In genomic region chr18:62938451-62938850, GRCh38 we compare ENCODE assay signal across 12 cellular contexts.
DNase-seq lines count a peak whose midpoint lies in the region; ATAC-seq, FAIRE-seq and TF ChIP-seq lines count a peak whose summit lies in the region.
"Had no signal": no experiment of that assay in that cellular context is flagged by ENCODE, and none has a peak within 500 bp of the region (broad histone marks: within the 10 kb centered on the region; RNA-seq: fewer than 3 reads in every experiment).

No MANE protein-coding gene starts in this region.

- no peak for TF ChIP-seq EP300 in tibial nerve (IDR thresholded peaks at IDR 0.05)

- H3K27me3 ChIP-seq in tibial nerve: no peaks in the 10 kb centered on the region

- no peak overlapping the region for H3K4me3 Mint-ChIP-seq in WTC11
- H3K4me3 Mint-ChIP-seq: B cell, nephron had no signal

- H3K4me1 ChIP-seq in tibial nerve: peaks cover 0 to 37% (median 0%) of the 10 kb centered on the region in 4 donors

- H3K4me1 Mint-ChIP-seq in WTC11: no peaks in the 10 kb centered on the region

- peak; percentile 98 for FAIRE-seq in D721Med (lab: Jason Lieb, UNC)

- TF ChIP-seq CTCF in D721Med (IDR thresholded peaks at IDR 0.05; ENCODE audit: insufficient read depth, missing control alignments) (no peak), WTC11 (IDR thresholded peaks at IDR 0.05) (no peak), tibial nerve (IDR thresholded peaks at IDR 0.05) (no peak)

- H3K27ac Mint-ChIP-seq in WTC11: peak overlapping the region; percentile 41; the same call in 1 of the 2 replicates
- H3K27ac Mint-ChIP-seq: B cell had no signal

- H3K4me3 ChIP-seq in tibial nerve: no peak overlapping the region

- H3K9me3 ChIP-seq in tibial nerve: no peaks in the 10 kb centered on the region

- H3K9me3 Mint-ChIP-seq in WTC11: peaks cover 9% of the 10 kb centered on the region

- CTCF ChIA-PET in WTC11 (lab: Charles Lee): interaction anchor here (0.7 to 1.3 kb wide), 3 partner anchors 78 to 224 kb away, joined by 3 to 4 read pairs (median 3); partner anchors contain the start of gene PHLPP1

- H3K27me3 Mint-ChIP-seq in WTC11 (ENCODE audit: low read depth): no peaks in the 10 kb centered on the region
- H3K27me3 Mint-ChIP-seq: B cell had no signal

- ATAC-seq in GM19395 (IDR thresholded peaks at IDR 0.05; ENCODE audit: unreplicated experiment): peak; percentile 84
- peak; percentile 90 for ATAC-seq in HG03159 (IDR thresholded peaks at IDR 0.05; ENCODE audit: unreplicated experiment)
- no peak for ATAC-seq in WTC11

- DNase-seq in D721Med (ENCODE audit: insufficient read length, low spot score) (no peak), WTC11 (ENCODE audit: low spot score) (no peak), T-helper 9 cell (no peak), tibial nerve (ENCODE audit: low spot score in 2 of 2) (no peak)
- no peak for DNase-seq in activated CD4-positive, alpha-beta T cell treated with anti-CD3 and anti-CD28 coated beads for 48 hours
- DNase-seq in activated CD4-positive, alpha-beta T cell treated with anti-CD3 and anti-CD28 coated beads for 4 hours: no peak
- DNase-seq: amygdala, NCI-H146 had no signal

- H3K27ac ChIP-seq in tibial nerve: peak overlapping the region in 2 of 4 donors; percentile 37 to 71

- POLR2A ChIA-PET in WTC11 (lab: Charles Lee): no interaction called here

- TF ChIP-seq POLR2A in tibial nerve (IDR thresholded peaks at IDR 0.05): no peak

- peaks cover 37% of the 10 kb centered on the region for H3K36me3 Mint-ChIP-seq in WTC11

- H3K36me3 ChIP-seq in tibial nerve: peaks cover 0 to 7% (median 0%) of the 10 kb centered on the region in 3 donors

TF ChIP-seq in WTC11, 78 proteins besides CTCF, POLR2A, EP300 and RAD21 (continues in another document):
- TF ChIP-seq GTF2I (CRISPR knock-in tag; conservative IDR thresholded peaks at IDR 0.05): no peak
- TF ChIP-seq NFATC4 (CRISPR knock-in tag; IDR thresholded peaks at IDR 0.05): no peak
- TF ChIP-seq, protein P1, sequence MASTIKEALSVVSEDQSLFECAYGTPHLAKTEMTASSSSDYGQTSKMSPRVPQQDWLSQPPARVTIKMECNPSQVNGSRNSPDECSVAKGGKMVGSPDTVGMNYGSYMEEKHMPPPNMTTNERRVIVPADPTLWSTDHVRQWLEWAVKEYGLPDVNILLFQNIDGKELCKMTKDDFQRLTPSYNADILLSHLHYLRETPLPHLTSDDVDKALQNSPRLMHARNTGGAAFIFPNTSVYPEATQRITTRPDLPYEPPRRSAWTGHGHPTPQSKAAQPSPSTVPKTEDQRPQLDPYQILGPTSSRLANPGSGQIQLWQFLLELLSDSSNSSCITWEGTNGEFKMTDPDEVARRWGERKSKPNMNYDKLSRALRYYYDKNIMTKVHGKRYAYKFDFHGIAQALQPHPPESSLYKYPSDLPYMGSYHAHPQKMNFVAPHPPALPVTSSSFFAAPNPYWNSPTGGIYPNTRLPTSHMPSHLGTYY (CRISPR knock-in tag; IDR thresholded peaks at IDR 0.05): no peak
- TF ChIP-seq, protein P2, sequence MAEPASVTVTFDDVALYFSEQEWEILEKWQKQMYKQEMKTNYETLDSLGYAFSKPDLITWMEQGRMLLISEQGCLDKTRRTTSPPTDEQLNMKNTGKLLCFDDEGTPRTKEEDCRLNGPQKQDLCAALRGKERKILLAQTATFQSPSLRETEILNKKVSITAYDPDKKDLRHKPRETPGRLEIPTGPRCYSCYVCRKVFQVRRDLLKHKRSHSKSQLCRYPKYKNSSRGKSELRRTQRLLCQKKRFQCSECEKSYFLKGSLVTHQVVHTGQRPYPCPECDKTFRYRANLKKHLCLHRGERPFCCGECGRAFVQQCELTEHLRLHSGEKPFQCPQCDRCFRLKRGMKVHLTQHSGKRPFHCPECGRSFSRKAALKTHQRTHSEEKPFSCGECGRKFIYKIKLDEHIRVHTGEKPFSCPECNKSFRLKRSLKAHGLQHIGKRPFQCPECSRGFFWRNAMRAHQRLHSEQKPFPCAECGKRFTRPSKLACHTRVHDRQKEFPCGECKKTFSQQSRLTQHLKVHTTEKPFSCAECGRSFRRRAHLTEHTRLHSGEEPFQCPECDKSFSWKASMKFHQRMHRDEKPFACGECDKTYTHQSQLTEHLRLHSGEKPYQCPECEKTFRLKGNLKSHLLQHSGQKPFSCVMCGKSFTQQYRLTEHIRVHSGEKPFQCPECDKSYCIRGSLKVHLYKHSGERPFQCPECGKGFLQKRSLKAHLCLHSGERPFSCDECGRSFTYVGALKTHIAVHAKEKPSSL (CRISPR knock-in tag; conservative IDR thresholded peaks at IDR 0.05): no peak
- TF ChIP-seq ZNF281 (CRISPR knock-in tag; IDR thresholded peaks at IDR 0.05): no peak
- TF ChIP-seq ZNF121 (CRISPR knock-in tag; IDR thresholded peaks at IDR 0.05): no peak
- TF ChIP-seq, protein P3, sequence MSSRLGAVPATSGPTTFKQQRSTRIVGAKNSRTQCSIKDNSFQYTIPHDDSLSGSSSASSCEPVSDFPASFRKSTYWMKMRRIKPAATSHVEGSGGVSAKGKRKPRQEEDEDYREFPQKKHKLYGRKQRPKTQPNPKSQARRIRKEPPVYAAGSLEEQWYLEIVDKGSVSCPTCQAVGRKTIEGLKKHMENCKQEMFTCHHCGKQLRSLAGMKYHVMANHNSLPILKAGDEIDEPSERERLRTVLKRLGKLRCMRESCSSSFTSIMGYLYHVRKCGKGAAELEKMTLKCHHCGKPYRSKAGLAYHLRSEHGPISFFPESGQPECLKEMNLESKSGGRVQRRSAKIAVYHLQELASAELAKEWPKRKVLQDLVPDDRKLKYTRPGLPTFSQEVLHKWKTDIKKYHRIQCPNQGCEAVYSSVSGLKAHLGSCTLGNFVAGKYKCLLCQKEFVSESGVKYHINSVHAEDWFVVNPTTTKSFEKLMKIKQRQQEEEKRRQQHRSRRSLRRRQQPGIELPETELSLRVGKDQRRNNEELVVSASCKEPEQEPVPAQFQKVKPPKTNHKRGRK (CRISPR knock-in tag; IDR thresholded peaks at IDR 0.05; ENCODE audit: borderline replicate concordance): no peak
- TF ChIP-seq, protein P4, sequence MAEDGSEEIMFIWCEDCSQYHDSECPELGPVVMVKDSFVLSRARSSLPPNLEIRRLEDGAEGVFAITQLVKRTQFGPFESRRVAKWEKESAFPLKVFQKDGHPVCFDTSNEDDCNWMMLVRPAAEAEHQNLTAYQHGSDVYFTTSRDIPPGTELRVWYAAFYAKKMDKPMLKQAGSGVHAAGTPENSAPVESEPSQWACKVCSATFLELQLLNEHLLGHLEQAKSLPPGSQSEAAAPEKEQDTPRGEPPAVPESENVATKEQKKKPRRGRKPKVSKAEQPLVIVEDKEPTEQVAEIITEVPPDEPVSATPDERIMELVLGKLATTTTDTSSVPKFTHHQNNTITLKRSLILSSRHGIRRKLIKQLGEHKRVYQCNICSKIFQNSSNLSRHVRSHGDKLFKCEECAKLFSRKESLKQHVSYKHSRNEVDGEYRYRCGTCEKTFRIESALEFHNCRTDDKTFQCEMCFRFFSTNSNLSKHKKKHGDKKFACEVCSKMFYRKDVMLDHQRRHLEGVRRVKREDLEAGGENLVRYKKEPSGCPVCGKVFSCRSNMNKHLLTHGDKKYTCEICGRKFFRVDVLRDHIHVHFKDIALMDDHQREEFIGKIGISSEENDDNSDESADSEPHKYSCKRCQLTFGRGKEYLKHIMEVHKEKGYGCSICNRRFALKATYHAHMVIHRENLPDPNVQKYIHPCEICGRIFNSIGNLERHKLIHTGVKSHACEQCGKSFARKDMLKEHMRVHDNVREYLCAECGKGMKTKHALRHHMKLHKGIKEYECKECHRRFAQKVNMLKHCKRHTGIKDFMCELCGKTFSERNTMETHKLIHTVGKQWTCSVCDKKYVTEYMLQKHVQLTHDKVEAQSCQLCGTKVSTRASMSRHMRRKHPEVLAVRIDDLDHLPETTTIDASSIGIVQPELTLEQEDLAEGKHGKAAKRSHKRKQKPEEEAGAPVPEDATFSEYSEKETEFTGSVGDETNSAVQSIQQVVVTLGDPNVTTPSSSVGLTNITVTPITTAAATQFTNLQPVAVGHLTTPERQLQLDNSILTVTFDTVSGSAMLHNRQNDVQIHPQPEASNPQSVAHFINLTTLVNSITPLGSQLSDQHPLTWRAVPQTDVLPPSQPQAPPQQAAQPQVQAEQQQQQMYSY (CRISPR knock-in tag; IDR thresholded peaks at IDR 0.05): no peak
- TF ChIP-seq, protein P5, sequence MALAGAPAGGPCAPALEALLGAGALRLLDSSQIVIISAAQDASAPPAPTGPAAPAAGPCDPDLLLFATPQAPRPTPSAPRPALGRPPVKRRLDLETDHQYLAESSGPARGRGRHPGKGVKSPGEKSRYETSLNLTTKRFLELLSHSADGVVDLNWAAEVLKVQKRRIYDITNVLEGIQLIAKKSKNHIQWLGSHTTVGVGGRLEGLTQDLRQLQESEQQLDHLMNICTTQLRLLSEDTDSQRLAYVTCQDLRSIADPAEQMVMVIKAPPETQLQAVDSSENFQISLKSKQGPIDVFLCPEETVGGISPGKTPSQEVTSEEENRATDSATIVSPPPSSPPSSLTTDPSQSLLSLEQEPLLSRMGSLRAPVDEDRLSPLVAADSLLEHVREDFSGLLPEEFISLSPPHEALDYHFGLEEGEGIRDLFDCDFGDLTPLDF (CRISPR knock-in tag; IDR thresholded peaks at IDR 0.05): no peak
